Comparison of ENCODE assay signal across 15 cellular contexts in genomic region chr14:73166399-73166798, GRCh38. TPM values are rescaled to one million over a fixed set of nuclear protein-coding genes. Genes with fewer than 3 reads are reported as not detected.
DNase-seq lines count a peak whose midpoint lies in the region; ATAC-seq, FAIRE-seq and TF ChIP-seq lines count a peak whose summit lies in the region.
"Had no signal": no experiment of that assay in that cellular context is flagged by ENCODE, and none has a peak within 500 bp of the region (broad histone marks: within the 10 kb centered on the region; RNA-seq: fewer than 3 reads in every experiment).

No MANE protein-coding gene starts in this region.

- H3K9me3 Mint-ChIP-seq in activated naive CD4-positive, alpha-beta T cell treated with anti-CD3 and anti-CD28 coated beads for 36 hours: no peaks in the 10 kb centered on the region
- H3K9me3 Mint-ChIP-seq: CD4-positive, CD25-positive, alpha-beta regulatory T cell; H9 had no signal

- peaks cover 17% of the 10 kb centered on the region for H3K36me3 Mint-ChIP-seq in activated naive CD4-positive, alpha-beta T cell treated with anti-CD3 and anti-CD28 coated beads for 36 hours (ENCODE audit: low read depth)

- no peak overlapping the region for H3K27ac ChIP-seq in RWPE2 (ENCODE audit: poor library complexity, severe bottlenecking)
- H3K27ac ChIP-seq in cingulate gyrus (ENCODE audit: low read depth, low read length): peak overlapping the region; percentile 48
- no peak overlapping the region for H3K27ac ChIP-seq in keratinocyte (ENCODE audit: control insufficient read depth, insufficient read depth, low read length)
- peak overlapping the region; percentile 95 for H3K27ac ChIP-seq in temporal lobe (ENCODE audit: low read depth, low read length)
- H3K27ac ChIP-seq: BLaER1 treated with 17β-estradiol and CSF1 and Interleukin-3, amounts not matched to agents 10 nM and 100 nM had no signal

- peak; percentile 29 for FAIRE-seq in keratinocyte (lab: Jason Lieb, UNC)
- FAIRE-seq: GM12878 had no signal

- no peak overlapping the region for H2AFZ ChIP-seq in keratinocyte (ENCODE audit: control insufficient read depth, low read length)

- no peak overlapping the region for H3K4me3 ChIP-seq in RWPE2 (ENCODE audit: severe bottlenecking)
- H3K4me3 ChIP-seq in keratinocyte (ENCODE audit: control insufficient read depth in 2 of 3, extremely low read depth in 1 of 3, insufficient read depth in 2 of 3, low read depth in 1 of 3, low read length in 3 of 3): no peak overlapping the region
- H3K4me3 ChIP-seq: BLaER1 treated with 17β-estradiol and CSF1 and Interleukin-3, amounts not matched to agents 10 nM and 100 nM; GM12878 had no signal

- no peak overlapping the region for H3K4me2 ChIP-seq in keratinocyte (ENCODE audit: control insufficient read depth, extremely low read depth, insufficient read depth, low read depth, low read length)
- H3K4me2 ChIP-seq: BLaER1 treated with 17β-estradiol and CSF1 and Interleukin-3, amounts not matched to agents 10 nM and 100 nM had no signal

- no peaks in the 10 kb centered on the region for H3K27me3 ChIP-seq in RWPE2 (ENCODE audit: insufficient read depth, poor library complexity, severe bottlenecking)
- H3K27me3 ChIP-seq in keratinocyte (ENCODE audit: control insufficient read depth, extremely low read depth, insufficient read depth, low read length): no peaks in the 10 kb centered on the region
- H3K27me3 ChIP-seq: BLaER1 treated with 17β-estradiol and CSF1 and Interleukin-3, amounts not matched to agents 10 nM and 100 nM had no signal

- no peaks in the 10 kb centered on the region for H3K79me2 ChIP-seq in keratinocyte (ENCODE audit: control insufficient read depth, insufficient read depth, low read length)

- no peaks in the 10 kb centered on the region for H3K4me1 ChIP-seq in RWPE2 (ENCODE audit: insufficient read depth, poor library complexity, severe bottlenecking)
- peaks cover 6% of the 10 kb centered on the region for H3K4me1 ChIP-seq in keratinocyte (ENCODE audit: control insufficient read depth, extremely low read depth, insufficient read depth, low read length)
- H3K4me1 ChIP-seq: BLaER1 treated with 17β-estradiol and CSF1 and Interleukin-3, amounts not matched to agents 10 nM and 100 nM had no signal

- CTCF ChIA-PET in activated naive CD4-positive, alpha-beta T cell treated with anti-CD3 and anti-CD28 coated beads for 36 hours (lab: Charles Lee): no interaction called here

- TF ChIP-seq CTCF in RWPE2 (IDR thresholded peaks at IDR 0.05; ENCODE audit: poor library complexity, severe bottlenecking) (no peak), keratinocyte (optimal IDR thresholded peaks at IDR 0.05 in 1 of 3, IDR thresholded peaks at IDR 0.05 in 1 of 3, conservative IDR thresholded peaks at IDR 0.05 in 1 of 3; ENCODE audit: extremely low read depth in 1 of 3, insufficient read depth in 2 of 3, low read length in 3 of 3) (no peak)

- dilution Hi-C loops in keratinocyte (cut with MboI; ENCODE audit: extremely low pct_ligation_motif_present, low sequenced_read_pairs): no loop called here

- H3K9ac ChIP-seq in keratinocyte (ENCODE audit: control insufficient read depth, extremely low read depth, insufficient read depth, low read length): no peak overlapping the region
- H3K9ac ChIP-seq: BLaER1 treated with 17β-estradiol and CSF1 and Interleukin-3, amounts not matched to agents 10 nM and 100 nM had no signal

- H3K4me3 Mint-ChIP-seq in activated naive CD4-positive, alpha-beta T cell treated with anti-CD3 and anti-CD28 coated beads for 36 hours: no peak overlapping the region
- H3K4me3 Mint-ChIP-seq: CD4-positive, CD25-positive, alpha-beta regulatory T cell; H9 had no signal

- intact Hi-C loops in activated naive CD4-positive, alpha-beta T cell treated with anti-CD3 and anti-CD28 coated beads for 36 hours (cut with micrococcal nuclease): no loop called here

- no peaks in the 10 kb centered on the region for H3K9me1 ChIP-seq in keratinocyte (ENCODE audit: control insufficient read depth, extremely low read depth, insufficient read depth, low read length)

- no peaks in the 10 kb centered on the region for H3K4me1 Mint-ChIP-seq in activated naive CD4-positive, alpha-beta T cell treated with anti-CD3 and anti-CD28 coated beads for 36 hours (ENCODE audit: low read depth)

- no peak for DNase-seq in RWPE2 (ENCODE audit: low spot score)
- DNase-seq in keratinocyte (ENCODE audit: low read depth, low spot score): no peak
- DNase-seq in NOMO-1 (lab: John Stamatoyannopoulos, UW; ENCODE audit: unreplicated experiment in 2 of 2): no peak
- DNase-seq in activated naive CD4-positive, alpha-beta T cell treated with anti-CD3 and anti-CD28 coated beads for 36 hours: no peak
- DNase-seq: ACHN; Calu3; CD4-positive, CD25-positive, alpha-beta regulatory T cell; DMS 273 treated with DMSO at 0.1 percent for 48 hours; GOT3; H9 had no signal

- H3K9me3 ChIP-seq in RWPE2 (ENCODE audit: severe bottlenecking) (no peaks in the 10 kb centered on the region), keratinocyte (ENCODE audit: control insufficient read depth, low read depth, low read length) (no peaks in the 10 kb centered on the region)
- H3K9me3 ChIP-seq: BLaER1 treated with 17β-estradiol and CSF1 and Interleukin-3, amounts not matched to agents 10 nM and 100 nM had no signal

- H4K20me1 ChIP-seq in keratinocyte (ENCODE audit: control insufficient read depth, extremely low read depth, insufficient read depth, low read length): no peaks in the 10 kb centered on the region

- H3K36me3 ChIP-seq in RWPE2 (ENCODE audit: low read depth): peaks cover 67% of the 10 kb centered on the region
- H3K36me3 ChIP-seq in keratinocyte (ENCODE audit: control insufficient read depth in 2 of 2, extremely low read depth in 1 of 2, insufficient read depth in 2 of 2, low read length in 2 of 2): peaks cover 20 to 22% of the 10 kb centered on the region in 2 experiments

- H3K27ac Mint-ChIP-seq in activated naive CD4-positive, alpha-beta T cell treated with anti-CD3 and anti-CD28 coated beads for 36 hours: no peak overlapping the region
- H3K27ac Mint-ChIP-seq: H9 had no signal

- ATAC-seq in RWPE2 (ENCODE audit: low read depth) (peak; percentile 66), HG02970 (IDR thresholded peaks at IDR 0.05; ENCODE audit: low FRiP score, unreplicated experiment) (no peak)
- ATAC-seq: GM12878 had no signal

- H3K27me3 Mint-ChIP-seq in activated naive CD4-positive, alpha-beta T cell treated with anti-CD3 and anti-CD28 coated beads for 36 hours (ENCODE audit: low read depth): no peaks in the 10 kb centered on the region
- H3K27me3 Mint-ChIP-seq: CD4-positive, CD25-positive, alpha-beta regulatory T cell had no signal

RNA-seq across cellular contexts. Expression of gene PSEN1, which starts 30.1 kb away (rescaled TPM):
- polyA plus RNA-seq in keratinocyte: 19.2 to 32.6 TPM (median 31.6 TPM) in 3 replicates
- polyA plus RNA-seq in keratinocyte (2011; ENCODE audit: low read depth): 54.6 TPM
- polyA plus RNA-seq in keratinocyte (2011; cell fraction: cytosol; rRNA removed): 17.0 and 20.0 TPM in 2 replicates
- 75.4 and 75.9 TPM in 2 replicates for polyA plus RNA-seq in keratinocyte (2011; cell fraction: nucleus; rRNA removed)
- polyA plus RNA-seq in keratinocyte (2012; ENCODE audit: low replicate concordance): 47.5 and 48.6 TPM in 2 replicates
- 68.5 to 77.4 TPM (median 69.1 TPM) in 3 replicates for polyA minus RNA-seq in keratinocyte
- polyA minus RNA-seq in keratinocyte (2011; cell fraction: cytosol; rRNA and poly(A)+ RNA removed): 36.1 TPM
- 36.1 and 118 TPM in 2 replicates for polyA minus RNA-seq in keratinocyte (2011; cell fraction: nucleus; rRNA and poly(A)+ RNA removed)
- 52.9 TPM for total RNA-seq in temporal lobe
- total RNA-seq in activated naive CD4-positive, alpha-beta T cell treated with anti-CD3 and anti-CD28 coated beads for 36 hours: 10 to 100 TPM; 24.5 to 26.0 TPM

Comparison
In these comparisons a context has a peak if more than half of its experiments do, and no peak if none do; other contexts are left out.
1. H3K27ac ChIP-seq: peak in cingulate gyrus (single experiment) and temporal lobe (single experiment); none in RWPE2 (single experiment) and keratinocyte (single experiment).